ENCODE assay signal across 1 cellular context in the genomic region with DNA sequence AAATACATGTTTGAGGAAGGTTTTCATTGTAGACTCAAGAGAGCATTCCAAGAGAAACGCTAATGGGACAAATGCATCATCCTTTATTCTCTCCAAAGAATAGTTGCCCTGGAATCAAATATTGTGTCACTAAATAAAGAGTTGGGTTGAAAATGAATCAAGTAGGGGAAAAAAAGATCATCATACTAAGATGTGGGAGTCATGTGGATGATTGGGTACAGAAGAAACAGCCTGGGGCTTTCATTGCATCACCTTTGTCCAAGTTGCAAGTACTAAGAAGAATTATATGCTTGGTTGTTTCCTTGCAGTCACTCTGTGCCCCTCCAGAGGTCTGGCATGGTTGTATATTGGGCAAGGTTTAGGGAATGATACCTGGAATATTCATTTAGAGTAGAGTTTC.
TF ChIP-seq lines count a peak whose summit lies in the region.

No MANE protein-coding gene starts in this region.

TF ChIP-seq in GM23338, 12 proteins besides CTCF, POLR2A, EP300 and RAD21 (continued from another document):
- TF ChIP-seq, protein P1, sequence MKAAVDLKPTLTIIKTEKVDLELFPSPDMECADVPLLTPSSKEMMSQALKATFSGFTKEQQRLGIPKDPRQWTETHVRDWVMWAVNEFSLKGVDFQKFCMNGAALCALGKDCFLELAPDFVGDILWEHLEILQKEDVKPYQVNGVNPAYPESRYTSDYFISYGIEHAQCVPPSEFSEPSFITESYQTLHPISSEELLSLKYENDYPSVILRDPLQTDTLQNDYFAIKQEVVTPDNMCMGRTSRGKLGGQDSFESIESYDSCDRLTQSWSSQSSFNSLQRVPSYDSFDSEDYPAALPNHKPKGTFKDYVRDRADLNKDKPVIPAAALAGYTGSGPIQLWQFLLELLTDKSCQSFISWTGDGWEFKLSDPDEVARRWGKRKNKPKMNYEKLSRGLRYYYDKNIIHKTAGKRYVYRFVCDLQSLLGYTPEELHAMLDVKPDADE (IDR thresholded peaks at IDR 0.05) = no peak
- TF ChIP-seq, protein P2, sequence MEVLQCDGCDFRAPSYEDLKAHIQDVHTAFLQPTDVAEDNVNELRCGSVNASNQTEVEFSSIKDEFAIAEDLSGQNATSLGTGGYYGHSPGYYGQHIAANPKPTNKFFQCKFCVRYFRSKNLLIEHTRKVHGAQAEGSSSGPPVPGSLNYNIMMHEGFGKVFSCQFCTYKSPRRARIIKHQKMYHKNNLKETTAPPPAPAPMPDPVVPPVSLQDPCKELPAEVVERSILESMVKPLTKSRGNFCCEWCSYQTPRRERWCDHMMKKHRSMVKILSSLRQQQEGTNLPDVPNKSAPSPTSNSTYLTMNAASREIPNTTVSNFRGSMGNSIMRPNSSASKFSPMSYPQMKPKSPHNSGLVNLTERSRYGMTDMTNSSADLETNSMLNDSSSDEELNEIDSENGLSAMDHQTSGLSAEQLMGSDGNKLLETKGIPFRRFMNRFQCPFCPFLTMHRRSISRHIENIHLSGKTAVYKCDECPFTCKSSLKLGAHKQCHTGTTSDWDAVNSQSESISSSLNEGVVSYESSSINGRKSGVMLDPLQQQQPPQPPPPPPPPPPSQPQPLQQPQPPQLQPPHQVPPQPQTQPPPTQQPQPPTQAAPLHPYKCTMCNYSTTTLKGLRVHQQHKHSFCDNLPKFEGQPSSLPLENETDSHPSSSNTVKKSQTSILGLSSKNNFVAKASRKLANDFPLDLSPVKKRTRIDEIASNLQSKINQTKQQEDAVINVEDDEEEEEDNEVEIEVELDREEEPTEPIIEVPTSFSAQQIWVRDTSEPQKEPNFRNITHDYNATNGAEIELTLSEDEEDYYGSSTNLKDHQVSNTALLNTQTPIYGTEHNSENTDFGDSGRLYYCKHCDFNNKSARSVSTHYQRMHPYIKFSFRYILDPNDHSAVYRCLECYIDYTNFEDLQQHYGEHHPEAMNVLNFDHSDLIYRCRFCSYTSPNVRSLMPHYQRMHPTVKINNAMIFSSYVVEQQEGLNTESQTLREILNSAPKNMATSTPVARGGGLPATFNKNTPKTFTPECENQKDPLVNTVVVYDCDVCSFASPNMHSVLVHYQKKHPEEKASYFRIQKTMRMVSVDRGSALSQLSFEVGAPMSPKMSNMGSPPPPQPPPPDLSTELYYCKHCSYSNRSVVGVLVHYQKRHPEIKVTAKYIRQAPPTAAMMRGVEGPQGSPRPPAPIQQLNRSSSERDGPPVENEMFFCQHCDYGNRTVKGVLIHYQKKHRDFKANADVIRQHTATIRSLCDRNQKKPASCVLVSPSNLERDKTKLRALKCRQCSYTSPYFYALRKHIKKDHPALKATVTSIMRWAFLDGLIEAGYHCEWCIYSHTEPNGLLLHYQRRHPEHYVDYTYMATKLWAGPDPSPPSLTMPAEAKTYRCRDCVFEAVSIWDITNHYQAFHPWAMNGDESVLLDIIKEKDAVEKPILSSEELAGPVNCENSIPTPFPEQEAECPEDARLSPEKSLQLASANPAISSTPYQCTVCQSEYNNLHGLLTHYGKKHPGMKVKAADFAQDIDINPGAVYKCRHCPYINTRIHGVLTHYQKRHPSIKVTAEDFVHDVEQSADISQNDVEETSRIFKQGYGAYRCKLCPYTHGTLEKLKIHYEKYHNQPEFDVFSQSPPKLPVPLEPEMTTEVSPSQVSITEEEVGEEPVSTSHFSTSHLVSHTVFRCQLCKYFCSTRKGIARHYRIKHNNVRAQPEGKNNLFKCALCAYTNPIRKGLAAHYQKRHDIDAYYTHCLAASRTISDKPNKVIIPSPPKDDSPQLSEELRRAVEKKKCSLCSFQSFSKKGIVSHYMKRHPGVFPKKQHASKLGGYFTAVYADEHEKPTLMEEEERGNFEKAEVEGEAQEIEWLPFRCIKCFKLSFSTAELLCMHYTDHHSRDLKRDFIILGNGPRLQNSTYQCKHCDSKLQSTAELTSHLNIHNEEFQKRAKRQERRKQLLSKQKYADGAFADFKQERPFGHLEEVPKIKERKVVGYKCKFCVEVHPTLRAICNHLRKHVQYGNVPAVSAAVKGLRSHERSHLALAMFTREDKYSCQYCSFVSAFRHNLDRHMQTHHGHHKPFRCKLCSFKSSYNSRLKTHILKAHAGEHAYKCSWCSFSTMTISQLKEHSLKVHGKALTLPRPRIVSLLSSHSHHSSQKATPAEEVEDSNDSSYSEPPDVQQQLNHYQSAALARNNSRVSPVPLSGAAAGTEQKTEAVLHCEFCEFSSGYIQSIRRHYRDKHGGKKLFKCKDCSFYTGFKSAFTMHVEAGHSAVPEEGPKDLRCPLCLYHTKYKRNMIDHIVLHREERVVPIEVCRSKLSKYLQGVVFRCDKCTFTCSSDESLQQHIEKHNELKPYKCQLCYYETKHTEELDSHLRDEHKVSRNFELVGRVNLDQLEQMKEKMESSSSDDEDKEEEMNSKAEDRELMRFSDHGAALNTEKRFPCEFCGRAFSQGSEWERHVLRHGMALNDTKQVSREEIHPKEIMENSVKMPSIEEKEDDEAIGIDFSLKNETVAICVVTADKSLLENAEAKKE (CRISPR knock-in tag; IDR thresholded peaks at IDR 0.05) = no peak
- TF ChIP-seq JUNB (IDR thresholded peaks at IDR 0.05; ENCODE audit: unreplicated experiment) (no peak), EZH2 (IDR thresholded peaks at IDR 0.05; ENCODE audit: low read depth, unreplicated experiment) (no peak), ZNF114 (CRISPR knock-in tag; IDR thresholded peaks at IDR 0.05) (no peak), NANOG (IDR thresholded peaks at IDR 0.05; ENCODE audit: borderline replicate concordance) (no peak), ZNF331 (CRISPR knock-in tag; IDR thresholded peaks at IDR 0.05; ENCODE audit: low read depth) (no peak), CREB1 (CRISPR knock-in tag; IDR thresholded peaks at IDR 0.05; ENCODE audit: low read depth) (no peak), STAT1 (IDR thresholded peaks at IDR 0.05; ENCODE audit: unreplicated experiment) (no peak), EZH2phosphoT487 (IDR thresholded peaks at IDR 0.05; ENCODE audit: unreplicated experiment) (no peak)
